9 cellular contexts compared by ENCODE assay signal in genomic region chr19:19517235-19517619, GRCh38. TPM values are rescaled to one million over a fixed set of nuclear protein-coding genes. Genes with fewer than 3 reads are reported as not detected.
A peak's percentile ranks its signal among the peaks of the same experiment; 100 is the strongest.
DNase-seq lines count a peak whose midpoint lies in the region; ATAC-seq and TF ChIP-seq lines count a peak whose summit lies in the region.
"Had no signal": no experiment of that assay in that cellular context is flagged by ENCODE, and none has a peak within 500 bp of the region (broad histone marks: within the 10 kb centered on the region; RNA-seq: fewer than 3 reads in every experiment).

No MANE protein-coding gene starts in this region.

- no peak for ATAC-seq in naive thymus-derived CD8-positive, alpha-beta T cell

- in situ Hi-C loops in mammary epithelial cell (cut with MboI; ENCODE audit: low sequenced_read_pairs in 2 of 2) = no loop called here

- no peaks in the 10 kb centered on the region for H3K36me3 ChIP-seq in CD4-positive, alpha-beta memory T cell (ENCODE audit: insufficient read depth, low read length)
- H3K36me3 ChIP-seq in KOPT-K1 (ENCODE audit: insufficient read depth, low read length) = peaks cover 19% of the 10 kb centered on the region
- peaks cover 2% of the 10 kb centered on the region for H3K36me3 ChIP-seq in mammary epithelial cell (ENCODE audit: insufficient read depth, low read length)
- peaks cover 11 to 22% of the 10 kb centered on the region in 2 experiments for H3K36me3 ChIP-seq in trophoblast cell (ENCODE audit: control insufficient read depth in 1 of 2, insufficient read depth in 2 of 2, low read length in 2 of 2)

- H4K20me1 ChIP-seq in mammary epithelial cell (ENCODE audit: insufficient read depth, low read length) = no peaks in the 10 kb centered on the region

- peaks cover 15 to 49% (median 32%) of the 10 kb centered on the region in 4 donors for H3K4me1 Mint-ChIP-seq in CD4-positive, alpha-beta memory T cell
- H3K4me1 Mint-ChIP-seq in naive thymus-derived CD8-positive, alpha-beta T cell = peaks cover 12 to 56% (median 32%) of the 10 kb centered on the region in 4 donors

- CTCF ChIA-PET in CD4-positive, alpha-beta memory T cell (lab: Charles Lee; ENCODE audit: partially characterized antibody) = no interaction called here
- CTCF ChIA-PET in mammary epithelial cell (lab: Charles Lee; ENCODE audit: low non-redundant PET) = no interaction called here

- H3K14ac ChIP-seq in trophoblast cell (ENCODE audit: low read length) = no peak overlapping the region

- intact Hi-C loops in CD4-positive, alpha-beta memory T cell (cut with micrococcal nuclease) = no loop called here
- intact Hi-C loops in mammary epithelial cell (cut with micrococcal nuclease) (no loop called here), lower leg skin (cut with DNase I; ENCODE audit: low total_unique reads) (no loop called here)

- POLR2A ChIA-PET in CD4-positive, alpha-beta memory T cell (lab: Charles Lee; ENCODE audit: partially characterized antibody) = interaction anchor here (2.0 to 2.8 kb wide), 3 partner anchors 15 to 132 kb away, joined by 5 to 22 read pairs (median 11); no protein-coding TSS in a partner anchor
- POLR2A ChIA-PET in naive thymus-derived CD8-positive, alpha-beta T cell (lab: Charles Lee) = interaction anchor here (1.7 to 1.9 kb wide), 2 partner anchors 14 to 112 kb away, joined by 8 to 11 read pairs; partner anchors contain the start of gene GATAD2A

- H3K79me1 ChIP-seq in trophoblast cell (ENCODE audit: low read length) = peaks cover 10% of the 10 kb centered on the region

- no peak overlapping the region for H2AFZ ChIP-seq in mammary epithelial cell (ENCODE audit: low read depth, low read length)
- no peak overlapping the region for H2AFZ ChIP-seq in trophoblast cell (ENCODE audit: insufficient read depth, low read length, poor library complexity)

- no peaks in the 10 kb centered on the region for H3K27me3 Mint-ChIP-seq in CD4-positive, alpha-beta memory T cell
- H3K27me3 Mint-ChIP-seq in naive thymus-derived CD8-positive, alpha-beta T cell = no peaks in the 10 kb centered on the region

- no peak overlapping the region for H4K12ac ChIP-seq in trophoblast cell (ENCODE audit: low read depth, low read length)

- no peak overlapping the region for H2BK120ac ChIP-seq in trophoblast cell (ENCODE audit: insufficient read depth, low read length, poor library complexity)

- dilution Hi-C loops in mammary epithelial cell (cut with HindIII; ENCODE audit: low sequenced_read_pairs) = no loop called here

- H3K23ac ChIP-seq in trophoblast cell (ENCODE audit: low read length) = no peak overlapping the region

- TF ChIP-seq POLR2A in lower leg skin (IDR thresholded peaks at IDR 0.05) = no peak

- no peak for DNase-seq in CD4-positive, alpha-beta memory T cell
- DNase-seq in mammary epithelial cell = no peak
- DNase-seq in naive thymus-derived CD8-positive, alpha-beta T cell = no peak
- no peak for DNase-seq in NCI-H1105 treated with DMSO at 0.1 percent for 48 hours (lab: John Stamatoyannopoulos, UW)
- DNase-seq in trophoblast cell = no peak
- no peak for DNase-seq in SIG-M5 (lab: John Stamatoyannopoulos, UW)
- no peak for DNase-seq in lower leg skin (ENCODE audit: low spot score in 2 of 2)
- DNase-seq: spleen had no signal

- peaks cover 49% of the 10 kb centered on the region for H3K79me2 ChIP-seq in mammary epithelial cell (ENCODE audit: insufficient read depth, low read length)
- H3K79me2 ChIP-seq in trophoblast cell (ENCODE audit: control insufficient read depth, insufficient read depth, low read length, poor library complexity) = peaks cover 8% of the 10 kb centered on the region

- peaks cover 0 to 1% (median 0%) of the 10 kb centered on the region in 8 donors for H3K9me3 Mint-ChIP-seq in CD4-positive, alpha-beta memory T cell
- H3K9me3 Mint-ChIP-seq in naive thymus-derived CD8-positive, alpha-beta T cell = no peaks in the 10 kb centered on the region

- no peaks in the 10 kb centered on the region for H3K27me3 ChIP-seq in CD4-positive, alpha-beta memory T cell (ENCODE audit: insufficient read depth, low read length)
- H3K27me3 ChIP-seq in mammary epithelial cell (ENCODE audit: insufficient read depth, low read length) (no peaks in the 10 kb centered on the region), trophoblast cell (ENCODE audit: insufficient read depth, low read length) (no peaks in the 10 kb centered on the region)
- H3K27me3 ChIP-seq: spleen had no signal

- H3K4me1 ChIP-seq in CD4-positive, alpha-beta memory T cell (ENCODE audit: insufficient read depth, low read length) = peaks cover 35% of the 10 kb centered on the region
- H3K4me1 ChIP-seq in mammary epithelial cell (ENCODE audit: insufficient read depth, low read length) (peaks cover 13% of the 10 kb centered on the region), trophoblast cell (ENCODE audit: control insufficient read depth in 1 of 2, insufficient read depth in 2 of 2, low read length in 2 of 2) (peaks cover 5 to 6% of the 10 kb centered on the region in 2 experiments)

- no peak overlapping the region for H2BK5ac ChIP-seq in trophoblast cell (ENCODE audit: low read depth, low read length, poor library complexity)

- H3K4ac ChIP-seq in trophoblast cell (ENCODE audit: low read depth, low read length) = no peak overlapping the region

- H3K4me3 Mint-ChIP-seq in CD4-positive, alpha-beta memory T cell = peak overlapping the region; percentile 45 to 99 (median 97)
- H3K4me3 Mint-ChIP-seq in naive thymus-derived CD8-positive, alpha-beta T cell = peak overlapping the region; percentile 47 to 98 (median 96)

- peak overlapping the region in 1 of 2 donors; percentile 90 for H3K4me3 ChIP-seq in CD4-positive, alpha-beta memory T cell (ENCODE audit: low read length in 2 of 2)
- peak overlapping the region in 2 of 3 experiments; percentile 73 to 94 for H3K4me3 ChIP-seq in mammary epithelial cell (replicated peaks in 1 of 3; ENCODE audit: insufficient read depth in 1 of 3, low read depth in 2 of 3, low read length in 3 of 3)
- no peak overlapping the region for H3K4me3 ChIP-seq in trophoblast cell (ENCODE audit: low read depth, low read length)
- no peak overlapping the region for H3K4me3 ChIP-seq in lower leg skin (ENCODE audit: low read depth, poor library complexity, severe bottlenecking)

- H2BK12ac ChIP-seq in trophoblast cell (ENCODE audit: low read length) = no peak overlapping the region

- no peak overlapping the region for H3K18ac ChIP-seq in trophoblast cell (ENCODE audit: low read length)

- TF ChIP-seq CTCF in mammary epithelial cell (conservative IDR thresholded peaks at IDR 0.05 in 1 of 2, IDR thresholded peaks at IDR 0.05 in 1 of 2; ENCODE audit: extremely low read depth in 1 of 2, insufficient read depth in 1 of 2, low read depth in 1 of 2, low read length in 2 of 2) (no peak), lower leg skin (IDR thresholded peaks at IDR 0.05) (no peak)

- no peaks in the 10 kb centered on the region for H3K9me3 ChIP-seq in CD4-positive, alpha-beta memory T cell (ENCODE audit: control insufficient read depth in 1 of 2, low read length in 2 of 2)
- H3K9me3 ChIP-seq in KOPT-K1 (ENCODE audit: insufficient read depth, low read length, poor library complexity, severe bottlenecking) (no peaks in the 10 kb centered on the region), mammary epithelial cell (replicated peaks; ENCODE audit: insufficient read depth, low read length) (peaks cover 3% of the 10 kb centered on the region), trophoblast cell (ENCODE audit: insufficient read depth, low read depth, low read length) (peaks cover 10% of the 10 kb centered on the region)

- H4K8ac ChIP-seq in trophoblast cell (ENCODE audit: low read depth, low read length) = no peak overlapping the region

- peaks cover 15 to 24% of the 10 kb centered on the region in 2 donors for H3K36me3 Mint-ChIP-seq in CD4-positive, alpha-beta memory T cell
- H3K36me3 Mint-ChIP-seq in naive thymus-derived CD8-positive, alpha-beta T cell = peaks cover 0 to 24% (median 6%) of the 10 kb centered on the region in 3 donors

- WGBS in mammary epithelial cell (ENCODE audit: low coverage, missing lambda C conversion rate) = 88% methylated on average over 10 of the region's 10 CpGs
- WGBS in trophoblast cell (ENCODE audit: extremely low coverage, insufficient coverage, insufficient read length) = no CpG with 5 or more reads among the region's 10 CpGs
- WGBS in lower leg skin, 2 donors = 73 to 82% methylated on average over 10 of the region's 10 CpGs

- no peak overlapping the region for H4K91ac ChIP-seq in trophoblast cell (ENCODE audit: low read depth, low read length)

- H2AK5ac ChIP-seq in trophoblast cell (ENCODE audit: low read length) = no peak overlapping the region

- peak overlapping the region in 5 of 7 donors; percentile 24 to 97 (median 53) for H3K27ac Mint-ChIP-seq in CD4-positive, alpha-beta memory T cell
- H3K27ac Mint-ChIP-seq in naive thymus-derived CD8-positive, alpha-beta T cell = peak overlapping the region in 5 of 10 donors; percentile 40 to 97 (median 56)

- H3K4me2 ChIP-seq in mammary epithelial cell (ENCODE audit: insufficient read depth, low read depth, low read length) = peak overlapping the region; percentile 97
- H3K4me2 ChIP-seq in trophoblast cell (ENCODE audit: low read length) = no peak overlapping the region

- no peak overlapping the region for H3K9ac ChIP-seq in mammary epithelial cell (ENCODE audit: insufficient read depth, low read length)
- no peak overlapping the region for H3K9ac ChIP-seq in trophoblast cell (ENCODE audit: low read length)

- no peak overlapping the region for H3K27ac ChIP-seq in CD4-positive, alpha-beta memory T cell (ENCODE audit: low read depth, low read length)
- H3K27ac ChIP-seq in KOPT-K1 (ENCODE audit: low read depth, low read length, poor library complexity, severe bottlenecking) = peak overlapping the region; percentile 88
- no peak overlapping the region for H3K27ac ChIP-seq in mammary epithelial cell (ENCODE audit: insufficient read depth, low read depth, low read length)
- H3K27ac ChIP-seq in trophoblast cell (ENCODE audit: low read depth, low read length) = no peak overlapping the region

- no TSS peak for BruUV-seq in mammary epithelial cell (replicated peaks; lab: Mats Ljungman, UMichigan)

RNA-seq across cellular contexts. Expression of gene NDUFA13, which starts 1.2 kb away (rescaled TPM):
- 100 to 1,000 TPM; 191 to 199 TPM for total RNA-seq in CD4-positive, alpha-beta memory T cell
- 100 to 1,000 TPM; 264 to 316 TPM for polyA plus RNA-seq in CD4-positive, alpha-beta memory T cell
- total RNA-seq in mammary epithelial cell (100 to 1,000 TPM; 136 to 221 TPM), lower leg skin (100 to 1,000 TPM in 2 of 4 donors, 10 to 100 TPM in 2; 31.4 to 179 (median 108) TPM)
- 444 TPM for polyA plus RNA-seq in mammary epithelial cell
- polyA minus RNA-seq in mammary epithelial cell = 141 TPM
- total RNA-seq in naive thymus-derived CD8-positive, alpha-beta T cell = 100 to 1,000 TPM; 177 to 180 TPM
- 100 to 1,000 TPM; 329 to 360 (median 338) TPM for polyA plus RNA-seq in naive thymus-derived CD8-positive, alpha-beta T cell
- 160 and 164 TPM in 2 replicates for polyA plus RNA-seq in trophoblast cell (2013)

RNA-seq across cellular contexts. Expression of gene TSSK6, which starts 1.9 kb away (rescaled TPM):
- total RNA-seq in CD4-positive, alpha-beta memory T cell = 10 to 100 TPM in 1 of 2 experiments, 1 to 10 TPM in 1; 9.7 to 10.4 TPM
- 1 to 10 TPM; 1.1 to 2.0 TPM for polyA plus RNA-seq in CD4-positive, alpha-beta memory T cell
- 1 to 10 TPM; 2.7 to 2.8 TPM for total RNA-seq in mammary epithelial cell
- 0.88 TPM for polyA plus RNA-seq in mammary epithelial cell
- not detected for polyA minus RNA-seq in mammary epithelial cell
- 10 to 100 TPM in 1 of 2 experiments, 1 to 10 TPM in 1; 9.3 to 10.8 TPM for total RNA-seq in naive thymus-derived CD8-positive, alpha-beta T cell
- polyA plus RNA-seq in naive thymus-derived CD8-positive, alpha-beta T cell = 1 to 10 TPM in 2 of 3 donors, under 1 TPM in 1; 0.59 to 3.7 (median 3.1) TPM
- polyA plus RNA-seq in trophoblast cell (2013) = 1.1 and 1.4 TPM in 2 replicates
- 1 to 10 TPM; 4.0 to 8.9 (median 6.7) TPM for total RNA-seq in lower leg skin

RNA-seq across cellular contexts. Expression of gene YJEFN3, which starts 11.5 kb away (rescaled TPM):
- total RNA-seq in CD4-positive, alpha-beta memory T cell = 10 to 100 TPM; 15.6 to 18.7 TPM
- under 1 TPM in 1 of 2 donors, not detected in 1; 0.25 TPM for polyA plus RNA-seq in CD4-positive, alpha-beta memory T cell
- total RNA-seq in mammary epithelial cell (1 to 10 TPM in 1 of 2 donors, under 1 TPM in 1; 0.17 to 4.1 TPM), lower leg skin (1 to 10 TPM in 1 of 4 donors, under 1 TPM in 3; 0.15 to 2.8 (median 0.49) TPM)
- polyA plus RNA-seq in mammary epithelial cell = 0.68 TPM
- polyA minus RNA-seq in mammary epithelial cell = 0.16 TPM
- 10 to 100 TPM; 11.1 to 12.8 TPM for total RNA-seq in naive thymus-derived CD8-positive, alpha-beta T cell
- polyA plus RNA-seq in naive thymus-derived CD8-positive, alpha-beta T cell = under 1 TPM in 2 of 3 donors, not detected in 1; 0.08 to 0.63 TPM
- polyA plus RNA-seq in trophoblast cell (2013) = 4.5 and 4.6 TPM in 2 replicates

RNA-seq across cellular contexts. Expression of gene CILP2, which starts 20.8 kb away (rescaled TPM):
- under 1 TPM; 0.09 to 0.14 TPM for total RNA-seq in CD4-positive, alpha-beta memory T cell
- not detected for polyA plus RNA-seq in CD4-positive, alpha-beta memory T cell
- 1 to 10 TPM in 1 of 2 donors, under 1 TPM in 1; 0.67 to 1.1 TPM for total RNA-seq in mammary epithelial cell
- 0.12 TPM for polyA plus RNA-seq in mammary epithelial cell
- polyA minus RNA-seq in mammary epithelial cell = 0.36 TPM
- total RNA-seq in naive thymus-derived CD8-positive, alpha-beta T cell = under 1 TPM; 0.31 to 0.41 TPM
- under 1 TPM in 2 of 3 donors, not detected in 1; 0.56 to 0.64 TPM for polyA plus RNA-seq in naive thymus-derived CD8-positive, alpha-beta T cell
- polyA plus RNA-seq in trophoblast cell (2013) = 0.52 and 0.56 TPM in 2 replicates
- total RNA-seq in lower leg skin = 1 to 10 TPM in 1 of 4 donors, under 1 TPM in 1, not detected in 2; 0.17 to 1.4 TPM

Comparison
In these comparisons a context has a peak if more than half of its experiments do, and no peak if none do; other contexts are left out.
1. H3K4me3 ChIP-seq: peak in mammary epithelial cell (2 of 3); none in trophoblast cell (single experiment) and lower leg skin (single experiment).